Comparison of ENCODE assay signal across 8 cellular contexts in genomic region chr16:81005644-81006471, GRCh38. TPM values are rescaled to one million over a fixed set of nuclear protein-coding genes. Genes with fewer than 3 reads are reported as not detected.
DNase-seq lines count a peak whose midpoint lies in the region; ATAC-seq, FAIRE-seq and TF ChIP-seq lines count a peak whose summit lies in the region.

No MANE protein-coding gene starts in this region.

- H3K27ac Mint-ChIP-seq in T-helper 1 cell treated with Interleukin-12 subunit alpha and Interleukin-12 subunit beta and Interleukin-4 antibody, amounts not matched to agents 30 μg/mL and 1 μg/mL, for 36 hours: peak overlapping the region; percentile 96
- peak overlapping the region; percentile 99 for H3K27ac Mint-ChIP-seq in effector memory CD8-positive, alpha-beta T cell
- H3K27ac Mint-ChIP-seq in nephron: peak overlapping the region; percentile 95 to 100 (median 98)

- peaks cover 35% of the 10 kb centered on the region for H3K4me1 Mint-ChIP-seq in T-helper 1 cell treated with Interleukin-12 subunit alpha and Interleukin-12 subunit beta and Interleukin-4 antibody, amounts not matched to agents 30 μg/mL and 1 μg/mL, for 36 hours (ENCODE audit: low read depth)
- H3K4me1 Mint-ChIP-seq in effector memory CD8-positive, alpha-beta T cell (ENCODE audit: low read depth in 2 of 2): peaks cover 35 to 46% of the 10 kb centered on the region in 2 donors
- peaks cover 18% of the 10 kb centered on the region for H3K4me1 Mint-ChIP-seq in nephron

- no peak for ATAC-seq in effector memory CD8-positive, alpha-beta T cell (replicated peaks)

- H3K4me3 Mint-ChIP-seq in T-helper 1 cell treated with Interleukin-12 subunit alpha and Interleukin-12 subunit beta and Interleukin-4 antibody, amounts not matched to agents 30 μg/mL and 1 μg/mL, for 36 hours: peak overlapping the region; percentile 98
- peak overlapping the region; percentile 90 to 91 for H3K4me3 Mint-ChIP-seq in effector memory CD8-positive, alpha-beta T cell
- peak overlapping the region; percentile 96 to 99 (median 99) for H3K4me3 Mint-ChIP-seq in nephron

- H3K9me3 Mint-ChIP-seq in T-helper 1 cell treated with Interleukin-12 subunit alpha and Interleukin-12 subunit beta and Interleukin-4 antibody, amounts not matched to agents 30 μg/mL and 1 μg/mL, for 36 hours: no peaks in the 10 kb centered on the region
- H3K9me3 Mint-ChIP-seq in effector memory CD8-positive, alpha-beta T cell: no peaks in the 10 kb centered on the region
- H3K9me3 Mint-ChIP-seq in nephron: no peaks in the 10 kb centered on the region

- H3K27me3 Mint-ChIP-seq in T-helper 1 cell treated with Interleukin-12 subunit alpha and Interleukin-12 subunit beta and Interleukin-4 antibody, amounts not matched to agents 30 μg/mL and 1 μg/mL, for 36 hours (ENCODE audit: low read depth): no peaks in the 10 kb centered on the region
- H3K27me3 Mint-ChIP-seq in effector memory CD8-positive, alpha-beta T cell: no peaks in the 10 kb centered on the region
- H3K27me3 Mint-ChIP-seq in nephron (ENCODE audit: low read depth): no peaks in the 10 kb centered on the region

- FAIRE-seq in H54 (lab: Jason Lieb, UNC): no peak
- no peak for FAIRE-seq in GM12892 (lab: Jason Lieb, UNC)

- peaks cover 11% of the 10 kb centered on the region for H3K36me3 Mint-ChIP-seq in T-helper 1 cell treated with Interleukin-12 subunit alpha and Interleukin-12 subunit beta and Interleukin-4 antibody, amounts not matched to agents 30 μg/mL and 1 μg/mL, for 36 hours (ENCODE audit: low read depth)
- H3K36me3 Mint-ChIP-seq in effector memory CD8-positive, alpha-beta T cell (ENCODE audit: insufficient read depth): peaks cover 44% of the 10 kb centered on the region
- H3K36me3 Mint-ChIP-seq in nephron (ENCODE audit: low read depth): peaks cover 4% of the 10 kb centered on the region

- TF ChIP-seq CTCF in nephron (IDR thresholded peaks at IDR 0.05; ENCODE audit: unreplicated experiment in 3 of 3): no peak

- DNase-seq in T-helper 1 cell (no peak), RPMI8226 (peak; percentile 27), H54 (ENCODE audit: insufficient read length, low spot score) (no peak), NOMO-1 treated with DMSO at 0.1 percent for 48 hours (lab: John Stamatoyannopoulos, UW; ENCODE audit: unreplicated experiment) (no peak), GM12892 (ENCODE audit: insufficient read length) (no peak)
- no peak for DNase-seq in effector memory CD8-positive, alpha-beta T cell

- TF ChIP-seq POLR2A in H54 (IDR thresholded peaks at IDR 0.05; ENCODE audit: low read depth, low read length) (no peak), GM12892 (IDR thresholded peaks at IDR 0.05; ENCODE audit: low read depth, low read length) (no peak)

RNA-seq across cellular contexts. Expression of gene CMC2, which starts 0.8 kb away (rescaled TPM):
- 93.2 TPM for polyA plus RNA-seq in GM12892 (2012; ENCODE audit: missing spikeins)

RNA-seq across cellular contexts. Expression of gene CENPN, which starts 1.2 kb away (rescaled TPM):
- polyA plus RNA-seq in GM12892 (2012; ENCODE audit: missing spikeins): 53.9 TPM

RNA-seq across cellular contexts. Expression of gene ATMIN, which starts 29.8 kb away (rescaled TPM):
- 18.7 TPM for polyA plus RNA-seq in GM12892 (2012; ENCODE audit: missing spikeins)
